In the genomic region with DNA sequence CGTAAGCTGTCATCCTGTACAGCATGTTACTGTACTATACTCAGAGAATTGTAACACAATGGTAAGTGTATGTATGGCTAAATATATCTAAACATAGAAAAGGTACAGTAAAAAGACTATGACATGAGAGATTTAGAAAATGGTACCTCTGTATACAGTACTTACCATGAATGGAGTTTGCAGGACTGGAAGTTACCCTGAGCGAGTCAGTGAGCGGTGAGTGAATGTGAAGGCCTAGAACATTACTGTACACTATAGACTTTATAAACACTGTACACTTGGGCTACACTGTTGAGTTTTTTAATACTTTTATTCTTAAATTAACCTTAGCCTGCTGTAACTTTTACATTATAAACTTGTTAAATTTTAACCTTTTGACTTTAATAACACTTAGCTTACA, we compare ENCODE assay signal across 10 cellular contexts. TPM values are rescaled to one million over a fixed set of nuclear protein-coding genes. Genes with fewer than 3 reads are reported as not detected.
DNase-seq lines count a peak whose midpoint lies in the region; ATAC-seq and TF ChIP-seq lines count a peak whose summit lies in the region.
"Had no signal": no experiment of that assay in that cellular context is flagged by ENCODE, and none has a peak within 500 bp of the region (broad histone marks: within the 10 kb centered on the region; RNA-seq: fewer than 3 reads in every experiment).

No MANE protein-coding gene starts in this region.

- no peak for TF ChIP-seq CTCF in CD4-positive, alpha-beta T cell (IDR thresholded peaks at IDR 0.05)
- TF ChIP-seq CTCF in chondrocyte (IDR thresholded peaks at IDR 0.05) = no peak
- TF ChIP-seq CTCF in glutamatergic neuron (IDR thresholded peaks at IDR 0.05; ENCODE audit: partially characterized antibody, unreplicated experiment) = no peak

- H3K9me3 ChIP-seq in CD4-positive, alpha-beta T cell (ENCODE audit: control insufficient read depth, low read length) = no peaks in the 10 kb centered on the region
- no peaks in the 10 kb centered on the region for H3K9me3 ChIP-seq in Karpas-422 (ENCODE audit: low read length)

- H3K79me2 ChIP-seq in Karpas-422 (ENCODE audit: low read length) = peaks cover 50% of the 10 kb centered on the region

- H3K36me3 Mint-ChIP-seq in CD4-positive, alpha-beta T cell (ENCODE audit: low read depth) = peaks cover 65% of the 10 kb centered on the region
- H3K36me3 Mint-ChIP-seq in chondrocyte (ENCODE audit: low read depth) (peaks cover 16% of the 10 kb centered on the region), glutamatergic neuron (ENCODE audit: unreplicated experiment) (no peaks in the 10 kb centered on the region)
- peaks cover 27% of the 10 kb centered on the region for H3K36me3 Mint-ChIP-seq in natural killer cell treated with Interleukin-12 subunit alpha and Interleukin-12 subunit beta and Interleukin-15 and Interleukin-18, amount 100 ng/mL, for 72 hours

- peak overlapping the region; percentile 86 for H3K4me3 Mint-ChIP-seq in CD4-positive, alpha-beta T cell
- H3K4me3 Mint-ChIP-seq in chondrocyte (ENCODE audit: unreplicated experiment) (peak overlapping the region; percentile 89), glutamatergic neuron (ENCODE audit: unreplicated experiment) (no peak overlapping the region)
- peak overlapping the region; percentile 98 for H3K4me3 Mint-ChIP-seq in natural killer cell treated with Interleukin-12 subunit alpha and Interleukin-12 subunit beta and Interleukin-15 and Interleukin-18, amount 100 ng/mL, for 72 hours

- no peak for DNase-seq in CD4-positive, alpha-beta T cell
- no peak for DNase-seq in Karpas-422
- no peak for DNase-seq in chondrocyte (ENCODE audit: low spot score)
- no peak for DNase-seq in natural killer cell treated with Interleukin-12 subunit alpha and Interleukin-12 subunit beta and Interleukin-15 and Interleukin-18, amount 100 ng/mL, for 72 hours (ENCODE audit: low spot score)
- no peak for DNase-seq in glutamatergic neuron
- no peak for DNase-seq in NOMO-1 treated with DMSO at 0.1 percent for 48 hours (lab: John Stamatoyannopoulos, UW; ENCODE audit: unreplicated experiment)
- DNase-seq in NCI-H446 treated with DMSO at 0.1 percent for 48 hours (lab: John Stamatoyannopoulos, UW) = no peak
- DNase-seq: GDM1, SIG-M5 had no signal

- H3K27ac Mint-ChIP-seq in CD4-positive, alpha-beta T cell = peak overlapping the region; percentile 94
- H3K27ac Mint-ChIP-seq in chondrocyte (ENCODE audit: unreplicated experiment) (peak overlapping the region; percentile 20), glutamatergic neuron (ENCODE audit: unreplicated experiment) (no peak overlapping the region)
- peak overlapping the region; percentile 99 for H3K27ac Mint-ChIP-seq in natural killer cell treated with Interleukin-12 subunit alpha and Interleukin-12 subunit beta and Interleukin-15 and Interleukin-18, amount 100 ng/mL, for 72 hours

- H3K9me2 ChIP-seq in Karpas-422 (replicated peaks; ENCODE audit: insufficient read depth, low read length) = no peaks in the 10 kb centered on the region

- H3K4me1 ChIP-seq in Karpas-422 (ENCODE audit: low read length) = peaks cover 21% of the 10 kb centered on the region

- no peaks in the 10 kb centered on the region for H3K27me3 Mint-ChIP-seq in CD4-positive, alpha-beta T cell
- H3K27me3 Mint-ChIP-seq in chondrocyte (ENCODE audit: low read depth) (peaks cover 5% of the 10 kb centered on the region), glutamatergic neuron (ENCODE audit: unreplicated experiment) (peaks cover 4% of the 10 kb centered on the region)
- no peaks in the 10 kb centered on the region for H3K27me3 Mint-ChIP-seq in natural killer cell treated with Interleukin-12 subunit alpha and Interleukin-12 subunit beta and Interleukin-15 and Interleukin-18, amount 100 ng/mL, for 72 hours

- intact Hi-C loops in CD4-positive, alpha-beta T cell (cut with DNase I, micrococcal nuclease) = loop anchor here (2.0 to 10.0 kb wide), 6 partner anchors 17 to 1859 kb away; a partner anchor contains a TSS

- peaks cover 59% of the 10 kb centered on the region for H3K4me1 Mint-ChIP-seq in CD4-positive, alpha-beta T cell (ENCODE audit: low read depth)
- H3K4me1 Mint-ChIP-seq in chondrocyte (ENCODE audit: low read depth) = peaks cover 17% of the 10 kb centered on the region
- H3K4me1 Mint-ChIP-seq in natural killer cell treated with Interleukin-12 subunit alpha and Interleukin-12 subunit beta and Interleukin-15 and Interleukin-18, amount 100 ng/mL, for 72 hours (ENCODE audit: low read depth in 2 of 2) = peaks cover 34 to 36% of the 10 kb centered on the region in 2 donors
- peaks cover 6% of the 10 kb centered on the region for H3K4me1 Mint-ChIP-seq in glutamatergic neuron (ENCODE audit: low read depth, unreplicated experiment)

- H4K20me1 ChIP-seq in Karpas-422 (ENCODE audit: insufficient read depth, low read depth, low read length) = peaks cover 14% of the 10 kb centered on the region; the same call in 1 of the 2 replicates

- POLR2A ChIA-PET in CD4-positive, alpha-beta T cell (lab: Charles Lee) = interaction anchor here (0.9 kb wide), 1 partner anchor 17 kb away, joined by 3 read pairs; no protein-coding TSS in a partner anchor

- no peaks in the 10 kb centered on the region for H3K9me3 Mint-ChIP-seq in CD4-positive, alpha-beta T cell
- no peaks in the 10 kb centered on the region for H3K9me3 Mint-ChIP-seq in chondrocyte (ENCODE audit: low read depth)
- H3K9me3 Mint-ChIP-seq in natural killer cell treated with Interleukin-12 subunit alpha and Interleukin-12 subunit beta and Interleukin-15 and Interleukin-18, amount 100 ng/mL, for 72 hours = no peaks in the 10 kb centered on the region
- peaks cover 2% of the 10 kb centered on the region for H3K9me3 Mint-ChIP-seq in glutamatergic neuron (ENCODE audit: unreplicated experiment)

- H3K36me3 ChIP-seq in Karpas-422 (ENCODE audit: insufficient read depth, low read length) = peaks cover 53% of the 10 kb centered on the region

- CTCF ChIA-PET in CD4-positive, alpha-beta T cell (lab: Charles Lee) = interaction anchor here (0.8 kb wide), 1 partner anchor 187 kb away, joined by 3 read pairs; no protein-coding TSS in a partner anchor

- H3K4me3 ChIP-seq in Karpas-422 (ENCODE audit: low read length) = peak overlapping the region; percentile 75

- H3K9ac ChIP-seq in Karpas-422 (ENCODE audit: low read length) = peak overlapping the region; percentile 94

- H3K27ac ChIP-seq in CD4-positive, alpha-beta T cell (ENCODE audit: low read depth, low read length) = peak overlapping the region; percentile 13
- H3K27ac ChIP-seq in Karpas-422 (ENCODE audit: low read length) = no peak overlapping the region

- H3K27me3 ChIP-seq in CD4-positive, alpha-beta T cell (ENCODE audit: control insufficient read depth, insufficient read depth, low read length) = no peaks in the 10 kb centered on the region
- no peaks in the 10 kb centered on the region for H3K27me3 ChIP-seq in Karpas-422 (ENCODE audit: low read length)

- no peak for ATAC-seq in CD4-positive, alpha-beta T cell (ENCODE audit: poor library complexity)
- no peak for ATAC-seq in natural killer cell treated with Interleukin-12 subunit alpha and Interleukin-12 subunit beta and Interleukin-15 and Interleukin-18, amount 100 ng/mL, for 72 hours
- ATAC-seq in HG03442 (IDR thresholded peaks at IDR 0.05; ENCODE audit: unreplicated experiment) = no peak

- H3K4me2 ChIP-seq in Karpas-422 (ENCODE audit: low read depth, low read length, poor library complexity, severe bottlenecking) = peak overlapping the region; percentile 88

- no peak overlapping the region for H2AFZ ChIP-seq in Karpas-422 (ENCODE audit: low read length)

RNA-seq across cellular contexts. Expression of a gene that starts 1.5 kb away (rescaled TPM):
- total RNA-seq in CD4-positive, alpha-beta T cell = 100 to 1,000 TPM; 172 to 177 TPM
- total RNA-seq in Karpas-422 (2014; rRNA removed; shearing (Covaris generic); ENCODE audit: low replicate concordance) = 44.8 and 88.0 TPM in 2 replicates
- total RNA-seq in chondrocyte (40.6 to 46.8 TPM (median 43.2 TPM) in 3 replicates), glutamatergic neuron (ENCODE audit: unreplicated experiment) (75.7 TPM)
- total RNA-seq in natural killer cell treated with Interleukin-12 subunit alpha and Interleukin-12 subunit beta and Interleukin-15 and Interleukin-18, amount 100 ng/mL, for 72 hours = 10 to 100 TPM; 88.9 to 93.4 TPM
